24 cellular contexts compared by ENCODE assay signal in genomic region chr2:50594233-50594632, GRCh38.
"Had no signal": no experiment of that assay in that cellular context is flagged by ENCODE, and none has a peak within 500 bp of the region (broad histone marks: within the 10 kb centered on the region; RNA-seq: fewer than 3 reads in every experiment).

No MANE protein-coding gene starts in this region.

- ATAC-seq: left lobe of liver; natural killer cell; psoas muscle; right cardiac atrium; stimulated activated naive B cell treated with anti-CD40 and anti-IgM and Interleukin-4, amounts not matched to agents 10 μg/mL and 1 μg/mL and 100 μg/mL, for 72 hours had no signal

- H3K36me3 ChIP-seq: esophagus squamous epithelium, ovary, sigmoid colon, spleen, thoracic aorta, tibial nerve, upper lobe of left lung had no signal

- H3K4me3 ChIP-seq: coronary artery, esophagus squamous epithelium, ovary, psoas muscle, sigmoid colon, spleen, thoracic aorta, tibial nerve, upper lobe of left lung had no signal

- H3K27me3 ChIP-seq: esophagus squamous epithelium, ovary, sigmoid colon, spleen, tibial nerve, upper lobe of left lung had no signal

- DNase-seq: dermis blood vessel endothelial cell; effector memory CD4-positive, alpha-beta T cell; erythroblast; esophagus squamous epithelium; kidney; mammary epithelial cell; natural killer cell; occipital lobe; ovary; posterior cingulate gyrus; psoas muscle; right cardiac atrium; sigmoid colon; spleen; stimulated activated CD4-positive, alpha-beta T cell treated with anti-CD3 and anti-CD28 coated beads, Interleukin-4, amount 100 ng/mL, for 4 hours; stimulated activated naive B cell treated with anti-CD40 and anti-IgM and Interleukin-4, amounts not matched to agents 10 μg/mL and 1 μg/mL and 100 μg/mL, for 72 hours; upper lobe of left lung had no signal

- H3K27ac ChIP-seq: coronary artery, esophagus squamous epithelium, ovary, psoas muscle, sigmoid colon, spleen, thoracic aorta, tibial nerve, upper lobe of left lung had no signal

- FAIRE-seq: endothelial cell of umbilical vein, frontal cortex, kidney, urothelium cell line had no signal

- H3K9me3 ChIP-seq: esophagus squamous epithelium, ovary, psoas muscle, sigmoid colon, spleen, thoracic aorta, tibial nerve, upper lobe of left lung had no signal

- H3K4me1 ChIP-seq: esophagus squamous epithelium, psoas muscle, sigmoid colon, spleen, upper lobe of left lung had no signal
